ENCODE assay signal across 15 cellular contexts in genomic region chr11:6556139-6556949, GRCh38.
"Had no signal": no experiment of that assay in that cellular context is flagged by ENCODE, and none has a peak within 500 bp of the region (broad histone marks: within the 10 kb centered on the region; RNA-seq: fewer than 3 reads in every experiment).

No MANE protein-coding gene starts in this region.

- FAIRE-seq: islet of Langerhans had no signal

- DNase-seq: activated CD4-positive, CD25-positive, alpha-beta regulatory T cell treated with anti-CD3 and anti-CD28 coated beads, Interleukin-2, amount 50 U/mL, for 72 hours; activated gamma-delta T cell treated with Interleukin-2 at 50 U/mL for 16 hours; amniotic stem cell; effector memory CD8-positive, alpha-beta T cell; left ventricle myocardium superior; retina; SW 1271; T-helper 2 cell had no signal

- H3K4me1 ChIP-seq: tibial nerve, vagina had no signal

- H3K36me3 ChIP-seq: vagina had no signal

- H3K27me3 ChIP-seq: hepatocyte, tibial nerve, vagina had no signal

- H3K9me3 ChIP-seq: tibial nerve, vagina had no signal

- ATAC-seq: activated naive CD4-positive, alpha-beta T cell treated with anti-CD3 and anti-CD28 coated beads, Interleukin-2, amount 50 U/mL, for 72 hours; effector memory CD8-positive, alpha-beta T cell; left ventricle myocardium superior; naive thymus-derived CD8-positive, alpha-beta T cell had no signal

- H3K27ac ChIP-seq: hepatocyte, tibial nerve, vagina, VCaP had no signal

- H3K4me3 ChIP-seq: hepatocyte, tibial nerve, vagina had no signal
